8 cellular contexts compared by ENCODE assay signal in genomic region chr1:184974086-184974836, GRCh38. TPM values are rescaled to one million over a fixed set of nuclear protein-coding genes. Genes with fewer than 3 reads are reported as not detected.
A peak's percentile ranks its signal among the peaks of the same experiment; 100 is the strongest.
DNase-seq lines count a peak whose midpoint lies in the region; ATAC-seq and TF ChIP-seq lines count a peak whose summit lies in the region.

TSS of gene NIBAN1 (minus strand) at chr1:184974508. CDS start at chr1:184974356, 152 bp downstream.

- no peaks in the 10 kb centered on the region for H3K36me3 ChIP-seq in HUES6 (ENCODE audit: control insufficient read depth, insufficient read depth, low read length)
- H3K36me3 ChIP-seq in ascending aorta, result no peaks in the 10 kb centered on the region
- no peaks in the 10 kb centered on the region for H3K36me3 ChIP-seq in iPS-15b (ENCODE audit: control insufficient read depth, insufficient read depth, low read length)

- H3K4me1 ChIP-seq in HUES6 (ENCODE audit: control insufficient read depth, insufficient read depth, low read length), result no peaks in the 10 kb centered on the region; the same call in 1 of the 2 replicates
- peaks cover 0 to 8% of the 10 kb centered on the region in 2 donors for H3K4me1 ChIP-seq in ascending aorta
- peaks cover 3% of the 10 kb centered on the region for H3K4me1 ChIP-seq in iPS-15b (ENCODE audit: control insufficient read depth, insufficient read depth, low read length)

- DNase-seq in EH (ENCODE audit: low read depth) (peak; percentile 77), ascending aorta (ENCODE audit: low spot score in 2 of 2) (peak; percentile 44 to 91), SK-N-DZ (ENCODE audit: low spot score) (no peak)

- H3K9ac ChIP-seq in HUES6 (ENCODE audit: low read length) (peak within 1 kb of the TSS; percentile 39), iPS-15b (ENCODE audit: low read depth, low read length) (peak within 1 kb of the TSS; percentile 93)

- TF ChIP-seq CTCF in ascending aorta (IDR thresholded peaks at IDR 0.05), result peak in 1 of 3 experiments; percentile 11

- H3K27ac ChIP-seq in HUES6 (ENCODE audit: low read depth, low read length) (no peak within 1 kb of the TSS), ascending aorta (peak within 1 kb of the TSS; percentile 91 to 99), skin epidermis (peak within 1 kb of the TSS; percentile 8 to 95 (median 81))

- no peaks in the 10 kb centered on the region for H3K9me3 ChIP-seq in HUES6 (ENCODE audit: control insufficient read depth, insufficient read depth, low read depth, low read length)
- no peaks in the 10 kb centered on the region for H3K9me3 ChIP-seq in ascending aorta
- H3K9me3 ChIP-seq in iPS-15b (ENCODE audit: control insufficient read depth, insufficient read depth, low read length), result no peaks in the 10 kb centered on the region

- H3K4me3 ChIP-seq in HUES6 (ENCODE audit: low read depth, low read length) (peak within 1 kb of the TSS; percentile 62), ascending aorta (peak within 1 kb of the TSS; percentile 78 to 100), iPS-15b (ENCODE audit: low read depth, low read length) (peak within 1 kb of the TSS; percentile 91), skin epidermis (peak within 1 kb of the TSS; percentile 37 to 87 (median 68))

- peak; percentile 59 for ATAC-seq in GM21515 (IDR thresholded peaks at IDR 0.05; ENCODE audit: unreplicated experiment)

- H3K27me3 ChIP-seq in HUES6 (ENCODE audit: control insufficient read depth, insufficient read depth, low read length), result peaks cover 55% of the 10 kb centered on the region
- H3K27me3 ChIP-seq in ascending aorta, result no peaks in the 10 kb centered on the region
- peaks cover 46% of the 10 kb centered on the region for H3K27me3 ChIP-seq in iPS-15b (ENCODE audit: control insufficient read depth, insufficient read depth, low read length)

- intact Hi-C loops in T-helper 1 cell treated with Interleukin-12 subunit alpha and Interleukin-12 subunit beta and Interleukin-4 antibody, amounts not matched to agents 30 ng/mL and 1 ng/mL, for 36 hours (cut with micrococcal nuclease), result loop anchor here (1.0 to 10.0 kb wide), 8 partner anchors 183 to 1499 kb away; partner anchors contain the start of genes ARPC5, IVNS1ABP, SMG7 and SWT1
- intact Hi-C loops in ascending aorta (cut with DNase I), result loop anchor here (5.0 kb wide), 2 partner anchors 147 to 1403 kb away; partner anchors contain the start of genes ODR4 and TPR

RNA-seq across cellular contexts. Expression of gene NIBAN1, which starts in this region (rescaled TPM):
- total RNA-seq in T-helper 1 cell treated with Interleukin-12 subunit alpha and Interleukin-12 subunit beta and Interleukin-4 antibody, amounts not matched to agents 30 ng/mL and 1 ng/mL, for 36 hours, result 49.8 and 53.2 TPM in 2 replicates
- total RNA-seq in ascending aorta, result 74.6 TPM
- not detected in 2 replicates for polyA plus RNA-seq in SK-N-DZ (2014; cell fraction: cytosol; rRNA removed)
- 0.05 TPM in 1 of 2 replicates, not detected in the other for polyA plus RNA-seq in SK-N-DZ (2014; cell fraction: nucleus; rRNA removed)
